17 cellular contexts compared by ENCODE assay signal in genomic region chr6:105789935-105790334, GRCh38.
DNase-seq lines count a peak whose midpoint lies in the region; ATAC-seq, FAIRE-seq and TF ChIP-seq lines count a peak whose summit lies in the region.
"Had no signal": no experiment of that assay in that cellular context is flagged by ENCODE, and none has a peak within 500 bp of the region (broad histone marks: within the 10 kb centered on the region; RNA-seq: fewer than 3 reads in every experiment).

No MANE protein-coding gene starts in this region.

- H3K4me3 ChIP-seq in IMR-90 (ENCODE audit: insufficient read depth, low read depth, low read length) (no peak overlapping the region), K562 (no peak overlapping the region), osteoblast (ENCODE audit: insufficient read depth, low read length) (no peak overlapping the region), foreskin fibroblast (ENCODE audit: low read depth in 1 of 2, low read length in 2 of 2) (no peak overlapping the region)
- H3K4me3 ChIP-seq: HAP-1 had no signal

- 0 out of 2 replicates have a peak overlapping the region, but pooled peaks have one; percentile 63 for H3K23ac ChIP-seq in IMR-90 (ENCODE audit: low read depth, low read length)

- H4K8ac ChIP-seq in IMR-90 (ENCODE audit: low read depth in 2 of 2, low read length in 2 of 2) = no peak overlapping the region

- FAIRE-seq in K562 (lab: Jason Lieb, UNC) = no peak
- FAIRE-seq: A204.1, GM12892, H1 had no signal

- no peak overlapping the region for H2BK20ac ChIP-seq in IMR-90 (ENCODE audit: low read depth, low read length)

- H3K18ac ChIP-seq in IMR-90 (ENCODE audit: low read depth, low read length) = no peak overlapping the region

- no peak overlapping the region for H2AK9ac ChIP-seq in IMR-90 (replicated peaks; ENCODE audit: low read depth, low read length, poor library complexity)

- no peaks in the 10 kb centered on the region for H3K9me3 ChIP-seq in IMR-90 (ENCODE audit: control insufficient read depth, insufficient read depth, low read length)
- no peaks in the 10 kb centered on the region for H3K9me3 ChIP-seq in K562 (replicated peaks; ENCODE audit: control insufficient read depth, insufficient read depth, low read depth, low read length)
- H3K9me3 ChIP-seq in osteoblast (ENCODE audit: low read depth, low read length) = no peaks in the 10 kb centered on the region
- H3K9me3 ChIP-seq: HAP-1 had no signal

- no peak overlapping the region for H2BK120ac ChIP-seq in IMR-90 (ENCODE audit: low read depth, low read length)

- H3K27ac ChIP-seq in IMR-90 (ENCODE audit: insufficient read depth, low read length) = no peak overlapping the region
- H3K27ac ChIP-seq in K562 (ENCODE audit: extremely low read depth, low read depth, low read length) = no peak overlapping the region
- H3K27ac ChIP-seq in osteoblast (ENCODE audit: low read depth, low read length) = no peak overlapping the region

- no peak overlapping the region for H4K91ac ChIP-seq in IMR-90 (ENCODE audit: insufficient read depth, low read depth, low read length)

- no peak overlapping the region for H3K56ac ChIP-seq in IMR-90 (ENCODE audit: extremely low read depth, insufficient read depth, low read length)

- H3K4me1 ChIP-seq in IMR-90 (ENCODE audit: control insufficient read depth, insufficient read depth, low read length) (no peaks in the 10 kb centered on the region; the same call in 1 of the 2 replicates), K562 (replicated peaks in 1 of 2; ENCODE audit: control insufficient read depth in 2 of 2, insufficient read depth in 2 of 2, low read length in 2 of 2) (peaks cover 0 to 4% of the 10 kb centered on the region in 2 experiments; a peak in 2 of 5 replicates), osteoblast (ENCODE audit: insufficient read depth, low read length) (no peaks in the 10 kb centered on the region)
- H3K4me1 ChIP-seq: HAP-1 had no signal

- intact Hi-C loops in IMR-90 (cut with micrococcal nuclease) (loop anchor here (10.0 kb wide), 1 partner anchor 295 kb away; the partner anchor contains the start of gene PRDM1), K562 (cut with micrococcal nuclease) (no loop called here)

- POLR2A ChIA-PET in IMR-90 (lab: Charles Lee; ENCODE audit: unreplicated experiment) = no interaction called here
- POLR2A ChIA-PET in K562 (lab: Yijun Ruan, JAX) = no interaction called here
- POLR2A ChIA-PET in HEK293T (lab: Yijun Ruan, JAX) = no interaction called here

- H2AK5ac ChIP-seq in IMR-90 (ENCODE audit: low read depth, low read length) = no peak overlapping the region

- DNase-seq in G401 (ENCODE audit: low spot score) (peak; percentile 82), IMR-90 (no peak), K562 (ENCODE audit: extremely low read depth in 1 of 4, low spot score in 3 of 4) (no peak), osteoblast (ENCODE audit: insufficient read length, low spot score, missing footprints) (no peak), NCI-H1436 treated with DMSO at 0.1 percent for 48 hours (lab: John Stamatoyannopoulos, UW) (no peak), HEK293T (ENCODE audit: extremely low spot score) (no peak), foreskin fibroblast (no peak)
- DNase-seq: C1 segment of cervical spinal cord; CD4-positive, alpha-beta T cell; DMS153; DMS79 treated with DMSO at 0.1 percent for 48 hours; EL; GDM1 had no signal

- H3K9ac ChIP-seq in IMR-90 (ENCODE audit: low read depth, low read length) = no peak overlapping the region
- no peak overlapping the region for H3K9ac ChIP-seq in K562 (ENCODE audit: insufficient read depth in 1 of 2, low read depth in 2 of 2, low read length in 2 of 2)

- TF ChIP-seq CTCF in IMR-90 (conservative IDR thresholded peaks at IDR 0.05; ENCODE audit: low read depth, low read length) (no peak), K562 (IDR thresholded peaks at IDR 0.05 in 2 of 3, conservative IDR thresholded peaks at IDR 0.05 in 1 of 3; ENCODE audit: insufficient read depth in 2 of 3, low read depth in 1 of 3, low read length in 3 of 3) (no peak), osteoblast (IDR thresholded peaks at IDR 0.05; ENCODE audit: extremely low read depth, low read depth, low read length) (no peak), foreskin fibroblast (IDR thresholded peaks at IDR 0.05; ENCODE audit: low read depth, low read length) (no peak)

- H3K79me2 ChIP-seq in K562 (ENCODE audit: control insufficient read depth, insufficient read depth, low read length) = no peaks in the 10 kb centered on the region
- no peaks in the 10 kb centered on the region for H3K79me2 ChIP-seq in osteoblast (ENCODE audit: insufficient read depth, low read length)

- TF ChIP-seq RAD21 in IMR-90 (IDR thresholded peaks at IDR 0.05; ENCODE audit: low read length) (no peak), K562 (CRISPR knock-in tag; conservative IDR thresholded peaks at IDR 0.05 in 1 of 2, IDR thresholded peaks at IDR 0.05 in 1 of 2) (no peak)

- H3K79me1 ChIP-seq in IMR-90 (ENCODE audit: low read depth in 1 of 2, low read length in 2 of 2) = no peaks in the 10 kb centered on the region

- H3K4ac ChIP-seq in IMR-90 (ENCODE audit: low read depth, low read length) = no peak overlapping the region

- no peak overlapping the region for H2AFZ ChIP-seq in IMR-90 (replicated peaks; ENCODE audit: low read length, poor library complexity)
- peak overlapping the region; percentile 25; the same call in 1 of the 2 replicates for H2AFZ ChIP-seq in K562 (ENCODE audit: low read depth, low read length)
- peak overlapping the region; percentile 11 for H2AFZ ChIP-seq in osteoblast (ENCODE audit: low read length)

- no peak for TF ChIP-seq EP300 in K562 (IDR thresholded peaks at IDR 0.05; ENCODE audit: low read length)

- no peak overlapping the region for H2BK5ac ChIP-seq in IMR-90 (ENCODE audit: low read depth, low read length, poor library complexity, severe bottlenecking)

- H4K20me1 ChIP-seq in IMR-90 (ENCODE audit: insufficient read depth, low read length) (no peaks in the 10 kb centered on the region), K562 (replicated peaks; ENCODE audit: control insufficient read depth, insufficient read depth, low read length) (no peaks in the 10 kb centered on the region), osteoblast (ENCODE audit: insufficient read depth, low read length) (no peaks in the 10 kb centered on the region)

- H3K36me3 ChIP-seq in IMR-90 (ENCODE audit: control insufficient read depth, insufficient read depth, low read length) = no peaks in the 10 kb centered on the region
- no peaks in the 10 kb centered on the region for H3K36me3 ChIP-seq in K562 (ENCODE audit: control insufficient read depth, insufficient read depth, low read length)
- no peaks in the 10 kb centered on the region for H3K36me3 ChIP-seq in osteoblast (ENCODE audit: insufficient read depth, low read length)
- H3K36me3 ChIP-seq: HAP-1 had no signal

- H3K9me1 ChIP-seq in IMR-90 (ENCODE audit: insufficient read depth, low read length) = peaks cover 3% of the 10 kb centered on the region; the same call in 1 of the 2 replicates
- no peaks in the 10 kb centered on the region for H3K9me1 ChIP-seq in K562 (ENCODE audit: control insufficient read depth, insufficient read depth, low read length)

- dilution Hi-C loops in IMR-90 (cut with HindIII; ENCODE audit: low sequenced_read_pairs, unreplicated experiment) = no loop called here

- CTCF ChIA-PET in IMR-90 (lab: Yijun Ruan, JAX) = no interaction called here
- CTCF ChIA-PET in K562 (lab: Yijun Ruan, JAX; ENCODE audit: low intra/inter-chr PET ratio) = no interaction called here
- CTCF ChIA-PET in HEK293T (lab: Yijun Ruan, JAX) = no interaction called here

- 0 out of 2 replicates have a peak overlapping the region, but pooled peaks have one; percentile 40 for H3K14ac ChIP-seq in IMR-90 (replicated peaks; ENCODE audit: low read depth, low read length)

- ATAC-seq in IMR-90 (ENCODE audit: low read depth) (no peak), K562 (no peak)

- H3K27me3 ChIP-seq in IMR-90 (ENCODE audit: control insufficient read depth, insufficient read depth, low read length) (no peaks in the 10 kb centered on the region), K562 (ENCODE audit: control insufficient read depth in 2 of 2, insufficient read depth in 2 of 2, low read length in 2 of 2) (no peaks in the 10 kb centered on the region; a peak in 1 of 5 replicates), osteoblast (ENCODE audit: insufficient read depth, low read length) (no peaks in the 10 kb centered on the region)

- H3K4me2 ChIP-seq in IMR-90 (ENCODE audit: low read depth, low read length) (no peak overlapping the region), K562 (ENCODE audit: insufficient read depth, low read length) (no peak overlapping the region), osteoblast (ENCODE audit: insufficient read depth, low read length) (no peak overlapping the region)

- H4K5ac ChIP-seq in IMR-90 (ENCODE audit: low read depth, low read length) = no peak overlapping the region

- TF ChIP-seq POLR2A in IMR-90 (IDR thresholded peaks at IDR 0.05; ENCODE audit: low read depth, low read length) = no peak
- TF ChIP-seq POLR2A in K562 (conservative IDR thresholded peaks at IDR 0.05) = no peak

- BruUV-seq in IMR-90 (replicated peaks; lab: Mats Ljungman, UMichigan) = no TSS peak
- BruUV-seq in K562 (replicated peaks; lab: Mats Ljungman, UMichigan) = no TSS peak

- no peak overlapping the region for H2BK15ac ChIP-seq in IMR-90 (ENCODE audit: low read depth, low read length)

- in situ Hi-C loops in G401 (cut with HindIII; ENCODE audit: low sequenced_read_pairs) = no loop called here
- in situ Hi-C loops in IMR-90 (cut with MboI; ENCODE audit: low sequenced_read_pairs) = no loop called here
- in situ Hi-C loops in K562 (cut with MboI) = no loop called here

- WGBS in IMR-90 (ENCODE audit: extremely low coverage in 2 of 2, insufficient read length in 1 of 2), 2 experiments = no CpG with 5 or more reads among the region's 2 CpGs
- 3% methylated on average over 2 of the region's 2 CpGs for WGBS in K562 (ENCODE audit: insufficient coverage, low coverage, missing lambda C conversion rate)

TF ChIP-seq in IMR-90, 13 proteins besides CTCF, POLR2A, EP300 and RAD21 (continues in another document):
- TF ChIP-seq CHD1 (IDR thresholded peaks at IDR 0.05; ENCODE audit: low read depth, low read length) (no peak), NFE2L2 (IDR thresholded peaks at IDR 0.05; ENCODE audit: low read depth, low read length) (no peak), RCOR1 (IDR thresholded peaks at IDR 0.05; ENCODE audit: insufficient replicate concordance, low read length) (no peak), BHLHE40 (IDR thresholded peaks at IDR 0.05; ENCODE audit: low read depth, low read length) (no peak)

TF ChIP-seq in HEK293T, 16 proteins besides CTCF, POLR2A, EP300 and RAD21:
- no peak for TF ChIP-seq HDGF (IDR thresholded peaks at IDR 0.05; ENCODE audit: borderline replicate concordance)
- no peak for TF ChIP-seq TARDBP (IDR thresholded peaks at IDR 0.05)
